Comparison of ENCODE assay signal across 17 cellular contexts in the genomic region with DNA sequence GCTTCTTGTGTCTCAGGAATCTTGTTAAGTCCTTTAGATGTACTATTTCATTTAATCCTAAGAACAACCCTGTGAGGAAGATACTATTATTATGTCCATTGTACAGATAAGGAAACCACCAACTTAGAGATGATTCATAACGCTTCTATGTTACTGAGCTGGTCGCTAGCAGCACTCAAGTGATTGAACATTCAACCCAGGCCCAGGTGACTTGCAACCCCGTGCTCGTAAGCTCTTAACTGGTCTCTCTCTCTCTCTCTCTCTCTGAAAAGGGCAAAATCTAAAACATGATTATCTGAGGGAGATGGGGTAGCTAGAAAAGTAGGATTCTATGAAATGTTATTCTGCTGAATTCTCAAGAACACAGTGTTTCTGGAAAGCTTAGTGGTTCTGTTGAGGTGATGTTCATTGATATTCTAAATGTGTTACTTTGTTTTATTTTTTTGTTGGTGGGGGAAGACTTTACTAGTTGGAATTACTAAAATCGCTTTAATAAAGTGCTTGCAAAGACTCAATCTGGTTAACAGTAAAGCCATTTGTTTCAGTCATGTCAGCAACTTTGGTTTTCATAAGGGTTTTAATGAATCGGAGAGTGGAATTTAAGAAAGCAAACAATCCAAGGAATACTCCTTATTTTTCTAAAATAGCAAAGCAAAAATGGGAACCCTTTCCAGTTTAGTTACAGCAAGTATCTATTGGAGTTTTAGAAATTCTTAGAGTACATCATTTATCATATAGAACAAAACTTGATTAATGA.
A peak's percentile ranks its signal among the peaks of the same experiment; 100 is the strongest.
DNase-seq lines count a peak whose midpoint lies in the region; ATAC-seq, FAIRE-seq and TF ChIP-seq lines count a peak whose summit lies in the region.
"Had no signal": no experiment of that assay in that cellular context is flagged by ENCODE, and none has a peak within 500 bp of the region (broad histone marks: within the 10 kb centered on the region; RNA-seq: fewer than 3 reads in every experiment).

No MANE protein-coding gene starts in this region.

- intact Hi-C loops in HepG2 (cut with micrococcal nuclease; ENCODE audit: unreplicated experiment) (no loop called here), right lobe of liver (cut with DNase I) (no loop called here), thyroid gland (cut with DNase I) (no loop called here)

- no peak for FAIRE-seq in HepG2 (lab: Jason Lieb, UNC)

- no peaks in the 10 kb centered on the region for H3K9me3 ChIP-seq in HepG2 (ENCODE audit: low read length)
- no peaks in the 10 kb centered on the region for H3K9me3 ChIP-seq in right lobe of liver
- H3K9me3 ChIP-seq in thyroid gland: no peaks in the 10 kb centered on the region
- H3K9me3 ChIP-seq: lower lobe of right lung, neutrophil, upper lobe of right lung had no signal

- BruUV-seq in HepG2 (replicated peaks; lab: Mats Ljungman, UMichigan): no TSS peak

- POLR2A ChIA-PET in HepG2 (lab: Yijun Ruan, JAX): no interaction called here

- in situ Hi-C loops in HepG2 (cut with HindIII; ENCODE audit: extremely low pct_ligation_motif_present, low pct_unique_long_range_greater_than_20kb): no loop called here

- no peak overlapping the region for H3K4me3 ChIP-seq in HepG2 (replicated peaks in 1 of 3; ENCODE audit: insufficient read depth in 1 of 3, low read depth in 2 of 3, low read length in 3 of 3)
- no peak overlapping the region for H3K4me3 ChIP-seq in right lobe of liver
- no peak overlapping the region for H3K4me3 ChIP-seq in thyroid gland (replicated peaks in 1 of 3)
- H3K4me3 ChIP-seq: lower lobe of right lung, upper lobe of right lung had no signal

- TF ChIP-seq EP300 in HepG2 (IDR thresholded peaks at IDR 0.05; ENCODE audit: low read depth in 2 of 2, low read length in 2 of 2) (no peak), HepG2 (CRISPR knock-in tag; IDR thresholded peaks at IDR 0.05; ENCODE audit: borderline replicate concordance) (no peak)

- H3K79me2 ChIP-seq in HepG2 (ENCODE audit: insufficient read depth, low read length): no peaks in the 10 kb centered on the region

- H3K36me3 ChIP-seq in HepG2 (replicated peaks in 1 of 2; ENCODE audit: control insufficient read depth in 1 of 2, insufficient read depth in 2 of 2, low read length in 2 of 2) (no peaks in the 10 kb centered on the region), right lobe of liver (no peaks in the 10 kb centered on the region), thyroid gland (no peaks in the 10 kb centered on the region)
- H3K36me3 ChIP-seq: lower lobe of right lung, neutrophil, upper lobe of right lung had no signal

- no peak overlapping the region for H3K9ac ChIP-seq in HepG2 (ENCODE audit: insufficient read depth, low read depth, low read length)

- TF ChIP-seq RAD21 in HepG2 (CRISPR knock-in tag; IDR thresholded peaks at IDR 0.05): no peak

- H3K4me1 ChIP-seq in HepG2 (ENCODE audit: insufficient read depth, low read length) (peaks cover 23% of the 10 kb centered on the region), right lobe of liver (peaks cover 0 to 5% (median 0%) of the 10 kb centered on the region in 4 donors), thyroid gland (peaks cover 25 to 29% of the 10 kb centered on the region in 2 donors)
- H3K4me1 ChIP-seq: lower lobe of right lung, upper lobe of right lung had no signal

- no peak overlapping the region for H3K4me2 ChIP-seq in HepG2 (ENCODE audit: low read depth, low read length)

- ATAC-seq in HepG2 (no peak), right lobe of liver (no peak), HG02642 (IDR thresholded peaks at IDR 0.05; ENCODE audit: poor library complexity, unreplicated experiment) (peak; percentile 49), HG03565 (IDR thresholded peaks at IDR 0.05; ENCODE audit: unreplicated experiment) (peak; percentile 68), left lobe of liver (no peak)
- ATAC-seq: effector memory CD8-positive, alpha-beta T cell; HCT116; lower lobe of right lung; upper lobe of right lung had no signal

- 67% methylated on average over 6 of the region's 6 CpGs for WGBS in HepG2 (ENCODE audit: low lambda C conversion rate)
- 84% methylated on average over 6 of the region's 6 CpGs for WGBS in right lobe of liver (ENCODE audit: insufficient coverage, low coverage, low lambda C conversion rate, missing lambda C conversion rate)
- WGBS in thyroid gland, 2 donors: 71 to 75% methylated on average over 6 of the region's 6 CpGs

- TF ChIP-seq POLR2A in HepG2 (IDR thresholded peaks at IDR 0.05; ENCODE audit: insufficient read depth in 1 of 2, low read depth in 2 of 2, low read length in 2 of 2) (no peak), right lobe of liver (IDR thresholded peaks at IDR 0.05) (no peak), thyroid gland (IDR thresholded peaks at IDR 0.05) (no peak)

- CTCF ChIA-PET in HepG2 (lab: Yijun Ruan, JAX; ENCODE audit: low intra/inter-chr PET ratio, low total read pairs): no interaction called here

- H3K27me3 ChIP-seq in HepG2 (ENCODE audit: control insufficient read depth in 1 of 2, insufficient read depth in 2 of 2, low read length in 2 of 2) (no peaks in the 10 kb centered on the region), right lobe of liver (no peaks in the 10 kb centered on the region), thyroid gland (no peaks in the 10 kb centered on the region)
- H3K27me3 ChIP-seq: neutrophil, upper lobe of right lung had no signal

- TF ChIP-seq CTCF in HepG2 (CRISPR knock-in tag; IDR thresholded peaks at IDR 0.05): no peak
- TF ChIP-seq CTCF in right lobe of liver (IDR thresholded peaks at IDR 0.05): no peak
- no peak for TF ChIP-seq CTCF in thyroid gland (IDR thresholded peaks at IDR 0.05)

- DNase-seq in HepG2 (ENCODE audit: low spot score): no peak
- no peak for DNase-seq in right lobe of liver
- no peak for DNase-seq in thyroid gland
- DNase-seq in left lobe of liver (ENCODE audit: low spot score): no peak
- no peak for DNase-seq in SHP77 (lab: John Stamatoyannopoulos, UW)
- no peak for DNase-seq in DMS53 treated with DMSO at 0.1 percent for 48 hours (lab: John Stamatoyannopoulos, UW; ENCODE audit: unreplicated experiment)
- DNase-seq: DMS79; effector memory CD8-positive, alpha-beta T cell; hypothalamus; lower lobe of right lung; small intestine; T-helper 9 cell; upper lobe of right lung had no signal

- H4K20me1 ChIP-seq in HepG2 (ENCODE audit: insufficient read depth, low read length): no peaks in the 10 kb centered on the region

- no peak overlapping the region for H2AFZ ChIP-seq in HepG2 (ENCODE audit: low read length)

- H3K27ac ChIP-seq in HepG2 (ENCODE audit: extremely low read length, insufficient read depth, low read length) (no peak overlapping the region), right lobe of liver (no peak overlapping the region), thyroid gland (peak overlapping the region; percentile 26 to 71 (median 39))
- H3K27ac ChIP-seq: lower lobe of right lung, neutrophil, upper lobe of right lung had no signal

TF ChIP-seq in HepG2, 621 proteins besides CTCF, POLR2A, EP300 and RAD21:
- TF ChIP-seq MAFK (conservative IDR thresholded peaks at IDR 0.05 in 1 of 2, IDR thresholded peaks at IDR 0.05 in 1 of 2; ENCODE audit: low read length in 2 of 2) (peak; percentile 80 to 81), ZKSCAN5 (CRISPR knock-in tag; IDR thresholded peaks at IDR 0.05) (no peak), MAFF (IDR thresholded peaks at IDR 0.05; ENCODE audit: low read depth, low read length) (peak; percentile 78)
TF ChIP-seq in HepG2: peak in this region for 2.

Comparison
In these comparisons a context has a peak if more than half of its experiments do, and no peak if none do; other contexts are left out.
1. ATAC-seq: peak in HG02642 (single experiment) and HG03565 (single experiment); none in HepG2 (single experiment), right lobe of liver (0 of 4) and left lobe of liver (single experiment).
2. H3K27ac ChIP-seq: peak in thyroid gland (3 of 3); none in HepG2 (single experiment) and right lobe of liver (0 of 3).